ENCODE assay signal across 12 cellular contexts in genomic region chr13:21435231-21435630, GRCh38. TPM values are rescaled to one million over a fixed set of nuclear protein-coding genes. Genes with fewer than 3 reads are reported as not detected.
DNase-seq lines count a peak whose midpoint lies in the region; ATAC-seq, FAIRE-seq and TF ChIP-seq lines count a peak whose summit lies in the region.
"Had no signal": no experiment of that assay in that cellular context is flagged by ENCODE, and none has a peak within 500 bp of the region (broad histone marks: within the 10 kb centered on the region; RNA-seq: fewer than 3 reads in every experiment).

No MANE protein-coding gene starts in this region.

- in situ Hi-C loops in GM12878 (cut with MboI) = no loop called here

- no TSS peak for BruUV-seq in GM12878 (replicated peaks; lab: Mats Ljungman, UMichigan)

- peak overlapping the region in 5 of 12 donors; percentile 6 to 30 (median 21) for H3K4me3 ChIP-seq in heart left ventricle
- H3K4me3 ChIP-seq in GM12878 = 0 out of 2 replicates have a peak overlapping the region, but pooled peaks have one; percentile 46
- no peak overlapping the region for H3K4me3 ChIP-seq in lower lobe of right lung
- no peak overlapping the region for H3K4me3 ChIP-seq in thyroid gland (replicated peaks in 1 of 3)

- DNase-seq in heart left ventricle (no peak), Right ventricle myocardium superior (no peak), GM12878 (ENCODE audit: low read depth, low spot score) (no peak), lower lobe of right lung (no peak), thyroid gland (no peak), SIG-M5 (lab: John Stamatoyannopoulos, UW) (no peak)
- DNase-seq in activated CD4-positive, CD25-positive, alpha-beta regulatory T cell treated with anti-CD3 and anti-CD28 coated beads, Interleukin-2, amount 50 U/mL, for 72 hours = no peak
- DNase-seq: BE2C, NCI-H1092 treated with DMSO at 0.1 percent for 48 hours, NCI-H748 treated with DMSO at 0.1 percent for 48 hours had no signal

- H3K36me3 ChIP-seq in heart left ventricle = no peaks in the 10 kb centered on the region
- no peaks in the 10 kb centered on the region; a peak in 1 of 4 replicates for H3K36me3 ChIP-seq in GM12878 (ENCODE audit: control insufficient read depth in 2 of 2, insufficient read depth in 2 of 2, low read length in 1 of 2)
- H3K36me3 ChIP-seq in lower lobe of right lung = no peaks in the 10 kb centered on the region
- H3K36me3 ChIP-seq in thyroid gland = no peaks in the 10 kb centered on the region
- H3K36me3 ChIP-seq: BE2C had no signal

- SMC1A ChIA-PET in GM12878 (lab: Charles Lee; ENCODE audit: uncharacterized antibody, unreplicated experiment) = interaction anchor here (0.9 to 1.6 kb wide), 3 partner anchors 9 to 22 kb away, joined by 3 read pairs; no protein-coding TSS in a partner anchor

- 67 to 80% (median 75%) methylated on average over 2 of the region's 2 CpGs for WGBS in heart left ventricle, 4 donors
- WGBS in GM12878 (ENCODE audit: insufficient coverage, insufficient replicate concordance, low lambda C conversion rate, missing lambda C conversion rate) = 78% methylated on average over 2 of the region's 2 CpGs
- WGBS in thyroid gland, 2 donors = 81 to 93% methylated on average over 2 of the region's 2 CpGs

- TF ChIP-seq EP300 in GM12878 (IDR thresholded peaks at IDR 0.05; ENCODE audit: borderline replicate concordance in 1 of 2, control insufficient read depth in 1 of 2, low read depth in 2 of 2, low read length in 2 of 2) = no peak

- no peak for TF ChIP-seq RAD21 in GM12878 (IDR thresholded peaks at IDR 0.05; ENCODE audit: insufficient read depth, low read depth, low read length)

- H3K9me3 ChIP-seq in heart left ventricle = peaks cover 0 to 26% (median 7%) of the 10 kb centered on the region in 12 donors
- H3K9me3 ChIP-seq in GM12878 (replicated peaks; ENCODE audit: control insufficient read depth, insufficient read depth, low read length) = peaks cover 28% of the 10 kb centered on the region
- peaks cover 20% of the 10 kb centered on the region for H3K9me3 ChIP-seq in lower lobe of right lung
- no peaks in the 10 kb centered on the region for H3K9me3 ChIP-seq in thyroid gland
- H3K9me3 ChIP-seq: BE2C had no signal

- POLR2A ChIA-PET in GM12878 (lab: Charles Lee) = no interaction called here

- no peaks in the 10 kb centered on the region for H4K20me1 ChIP-seq in GM12878 (ENCODE audit: control insufficient read depth, insufficient read depth)

- no peak for TF ChIP-seq CTCF in heart left ventricle (IDR thresholded peaks at IDR 0.05)
- no peak for TF ChIP-seq CTCF in GM12878 (IDR thresholded peaks at IDR 0.05 in 2 of 3, conservative IDR thresholded peaks at IDR 0.05 in 1 of 3; ENCODE audit: control insufficient read depth in 2 of 3, extremely low read depth in 1 of 3, insufficient read depth in 1 of 3, low read depth in 3 of 3, low read length in 3 of 3)
- TF ChIP-seq CTCF in lower lobe of right lung (IDR thresholded peaks at IDR 0.05) = no peak
- no peak for TF ChIP-seq CTCF in thyroid gland (IDR thresholded peaks at IDR 0.05)

- H2AFZ ChIP-seq in GM12878 (ENCODE audit: control insufficient read depth, low read depth, low read length) = no peak overlapping the region

- peak in 1 of 4 donors; percentile 46 for ATAC-seq in heart left ventricle
- no peak for ATAC-seq in Right ventricle myocardium superior (ENCODE audit: poor library complexity)
- no peak for ATAC-seq in GM12878
- ATAC-seq in lower lobe of right lung = no peak
- no peak for ATAC-seq in GM18867 (IDR thresholded peaks at IDR 0.05; ENCODE audit: unreplicated experiment)

- H3K4me2 ChIP-seq in GM12878 (ENCODE audit: control insufficient read depth, insufficient read depth) = peak overlapping the region; percentile 17; the same call in 1 of the 2 replicates

- H3K9ac ChIP-seq in GM12878 (ENCODE audit: control insufficient read depth, insufficient read depth, low read length) = no peak overlapping the region

- intact Hi-C loops in heart left ventricle (cut with DNase I) (no loop called here), Right ventricle myocardium superior (cut with DNase I) (no loop called here), GM12878 (cut with micrococcal nuclease; ENCODE audit: unreplicated experiment) (no loop called here), lower lobe of right lung (cut with DNase I) (no loop called here), thyroid gland (cut with DNase I) (no loop called here)

- FAIRE-seq in GM12878 (lab: Jason Lieb, UNC) = no peak

- TF ChIP-seq POLR2A in heart left ventricle (IDR thresholded peaks at IDR 0.05) (no peak), GM12878 (IDR thresholded peaks at IDR 0.05; ENCODE audit: low read depth, low read length) (no peak), thyroid gland (IDR thresholded peaks at IDR 0.05) (no peak)

- RAD21 ChIA-PET in GM12878 (lab: Charles Lee; ENCODE audit: unreplicated experiment) = no interaction called here

- no peaks in the 10 kb centered on the region for H3K27me3 ChIP-seq in heart left ventricle
- no peaks in the 10 kb centered on the region for H3K27me3 ChIP-seq in GM12878 (replicated peaks in 1 of 2; ENCODE audit: control insufficient read depth in 2 of 2, insufficient read depth in 2 of 2, low read length in 1 of 2)
- H3K27me3 ChIP-seq in lower lobe of right lung (ENCODE audit: low read depth) = no peaks in the 10 kb centered on the region
- H3K27me3 ChIP-seq in thyroid gland = no peaks in the 10 kb centered on the region
- H3K27me3 ChIP-seq: BE2C, tibial nerve had no signal

- H3K27ac ChIP-seq in heart left ventricle = peak overlapping the region; percentile 49 to 92 (median 78)
- peak overlapping the region; percentile 49 for H3K27ac ChIP-seq in GM12878 (ENCODE audit: control insufficient read depth, insufficient read depth)
- H3K27ac ChIP-seq in lower lobe of right lung = peak overlapping the region; percentile 79
- peak overlapping the region; percentile 30 to 47 (median 46) for H3K27ac ChIP-seq in thyroid gland

- peaks cover 0 to 54% (median 13%) of the 10 kb centered on the region in 12 donors for H3K4me1 ChIP-seq in heart left ventricle
- peaks cover 18% of the 10 kb centered on the region for H3K4me1 ChIP-seq in GM12878 (ENCODE audit: control insufficient read depth, insufficient read depth, low read length)
- peaks cover 25% of the 10 kb centered on the region for H3K4me1 ChIP-seq in lower lobe of right lung
- H3K4me1 ChIP-seq in thyroid gland = peaks cover 5 to 13% of the 10 kb centered on the region in 2 donors
- H3K4me1 ChIP-seq: BE2C had no signal

- CTCF ChIA-PET in GM12878 (lab: Yijun Ruan, JAX) = interaction anchor here (0.9 kb wide), 1 partner anchor 138 kb away, joined by 5 read pairs; no protein-coding TSS in a partner anchor

- peaks cover 36% of the 10 kb centered on the region for H3K79me2 ChIP-seq in GM12878 (ENCODE audit: control insufficient read depth, insufficient read depth, low read length)

TF ChIP-seq in GM12878, 131 proteins besides CTCF, POLR2A, EP300 and RAD21:
- TF ChIP-seq GABPA (IDR thresholded peaks at IDR 0.05; ENCODE audit: low read depth) = no peak
- no peak for TF ChIP-seq JUND (IDR thresholded peaks at IDR 0.05; ENCODE audit: low read depth, low read length)
- no peak for TF ChIP-seq E2F4 (IDR thresholded peaks at IDR 0.05; ENCODE audit: low read depth, low read length)
- TF ChIP-seq ATF2 (IDR thresholded peaks at IDR 0.05; ENCODE audit: low read length) = no peak
- TF ChIP-seq STAT3 (IDR thresholded peaks at IDR 0.05; ENCODE audit: low read depth, low read length) = no peak
- TF ChIP-seq SIN3A (IDR thresholded peaks at IDR 0.05; ENCODE audit: low read depth, low read length) = no peak

RNA-seq across cellular contexts. Expression of gene ZDHHC20, which starts 23.9 kb away (rescaled TPM):
- total RNA-seq in heart left ventricle (10 to 100 TPM; 14.1 to 36.4 (median 17.1) TPM), Right ventricle myocardium superior (12.6 TPM), GM12878 (2014; rRNA removed) (36.7 and 52.0 TPM in 2 replicates), GM12878 (2014; rRNA removed; fragmentation: Illumina TruSeq; extraction: Trizol) (48.4 and 50.7 TPM in 2 replicates), GM12878 (2021) (43.4 and 51.5 TPM in 2 replicates), lower lobe of right lung (82.0 TPM), thyroid gland (10 to 100 TPM; 75.8 to 90.2 (median 79.3) TPM)
- polyA plus RNA-seq in heart left ventricle (1 to 10 TPM; 6.2 to 9.9 TPM), GM12878 (2011; rRNA removed) (41.7 and 73.4 TPM in 2 replicates), GM12878 (2014; fragmentation: Illumina TruSeq; extraction: Trizol) (46.2 and 57.8 TPM in 2 replicates), GM12878 (2014; fragmentation: Nextera tagmentation; extraction: Ambion mirVana) (10 to 100 TPM in 1 of 2 experiments, 1 to 10 TPM in 1; 8.6 to 12.3 TPM), GM12878 (2014; rRNA removed) (21.1 and 24.9 TPM in 2 replicates), GM12878 (2016; fragmentation: Nextera tagmentation; extraction: Ambion mirVana) (10 to 100 TPM; 41.7 to 47.2 TPM)
- total RNA-seq in GM12878 (2013; cell fraction: nucleolus; rRNA removed) = 33.0 and 38.5 TPM in 2 replicates
- 8.5 TPM for polyA plus RNA-seq in GM12878 (2011; ENCODE audit: low read depth)
- polyA plus RNA-seq in GM12878 (2011; cell fraction: cytosol; rRNA removed) = 12.0 and 15.7 TPM in 2 replicates
- 12.9 and 13.4 TPM in 2 replicates for polyA plus RNA-seq in GM12878 (2011; cell fraction: nucleus; rRNA removed)
- 19.0 and 22.7 TPM in 2 replicates for polyA plus RNA-seq in GM12878 (2012)
- 38.6 and 44.3 TPM in 2 replicates for polyA minus RNA-seq in GM12878 (2011; rRNA and poly(A)+ RNA removed)
- polyA minus RNA-seq in GM12878 (2011; cell fraction: cytosol; rRNA and poly(A)+ RNA removed) = 16.3 and 21.6 TPM in 2 replicates
- polyA minus RNA-seq in GM12878 (2011; cell fraction: nucleus; rRNA and poly(A)+ RNA removed) = 8.7 and 9.4 TPM in 2 replicates
